8 cellular contexts compared by ENCODE assay signal in genomic region chr9:6068983-6069382, GRCh38. TPM values are rescaled to one million over a fixed set of nuclear protein-coding genes. Genes with fewer than 3 reads are reported as not detected.
DNase-seq lines count a peak whose midpoint lies in the region; ATAC-seq and TF ChIP-seq lines count a peak whose summit lies in the region.

No MANE protein-coding gene starts in this region.

- H3K36me3 Mint-ChIP-seq in CD14-positive monocyte, result no peaks in the 10 kb centered on the region
- H3K36me3 Mint-ChIP-seq in activated T-helper 17 cell treated with anti-CD3 and anti-CD28 coated beads, Interleukin-2, amount 50 U/mL, for 72 hours (ENCODE audit: low read depth), result no peaks in the 10 kb centered on the region

- peaks cover 0 to 12% (median 8%) of the 10 kb centered on the region in 7 donors for H3K9me3 Mint-ChIP-seq in CD14-positive monocyte
- peaks cover 8% of the 10 kb centered on the region for H3K9me3 Mint-ChIP-seq in activated T-helper 17 cell treated with anti-CD3 and anti-CD28 coated beads, Interleukin-2, amount 50 U/mL, for 72 hours

- peak overlapping the region in 1 of 2 donors; percentile 64 for H3K4me3 Mint-ChIP-seq in CD14-positive monocyte
- H3K4me3 Mint-ChIP-seq in activated T-helper 17 cell treated with anti-CD3 and anti-CD28 coated beads, Interleukin-2, amount 50 U/mL, for 72 hours, result peak overlapping the region; percentile 64

- peak overlapping the region; percentile 68 to 89 (median 82) for H3K27ac Mint-ChIP-seq in CD14-positive monocyte
- peak overlapping the region; percentile 85 for H3K27ac Mint-ChIP-seq in activated T-helper 17 cell treated with anti-CD3 and anti-CD28 coated beads, Interleukin-2, amount 50 U/mL, for 72 hours

- intact Hi-C loops in CD14-positive monocyte (cut with micrococcal nuclease), result no loop called here

- TF ChIP-seq CTCF in CD14-positive monocyte (IDR thresholded peaks at IDR 0.05), result no peak

- H3K27me3 Mint-ChIP-seq in CD14-positive monocyte (ENCODE audit: low read depth in 3 of 3), result peaks cover 2 to 4% (median 3%) of the 10 kb centered on the region in 3 donors
- H3K27me3 Mint-ChIP-seq in activated T-helper 17 cell treated with anti-CD3 and anti-CD28 coated beads, Interleukin-2, amount 50 U/mL, for 72 hours, result no peaks in the 10 kb centered on the region

- peaks cover 31% of the 10 kb centered on the region for H3K4me1 Mint-ChIP-seq in CD14-positive monocyte
- H3K4me1 Mint-ChIP-seq in activated T-helper 17 cell treated with anti-CD3 and anti-CD28 coated beads, Interleukin-2, amount 50 U/mL, for 72 hours, result peaks cover 7% of the 10 kb centered on the region

- ATAC-seq in GM19395 (IDR thresholded peaks at IDR 0.05; ENCODE audit: unreplicated experiment) (peak; percentile 92), HG03354 (IDR thresholded peaks at IDR 0.05; ENCODE audit: poor library complexity, severe bottlenecking, unreplicated experiment) (peak; percentile 99)
- peak; percentile 86 for ATAC-seq in activated T-helper 17 cell treated with anti-CD3 and anti-CD28 coated beads, Interleukin-2, amount 50 U/mL, for 72 hours (replicated peaks)

- no peak for DNase-seq in CD14-positive monocyte (ENCODE audit: low spot score)
- no peak for DNase-seq in NCI-H1417 (lab: John Stamatoyannopoulos, UW)
- no peak for DNase-seq in NCI-H2196 treated with DMSO at 0.1 percent for 48 hours (lab: John Stamatoyannopoulos, UW; ENCODE audit: unreplicated experiment)
- no peak for DNase-seq in NCI-H748 (lab: John Stamatoyannopoulos, UW; ENCODE audit: unreplicated experiment)
- DNase-seq in H4 (ENCODE audit: low spot score), result no peak

RNA-seq across cellular contexts. Expression of gene RANBP6, which starts 53.6 kb away (rescaled TPM):
- 10 to 100 TPM; 15.7 to 16.0 TPM for polyA plus RNA-seq in CD14-positive monocyte
- 10 to 100 TPM; 14.6 to 22.7 TPM for total RNA-seq in activated T-helper 17 cell treated with anti-CD3 and anti-CD28 coated beads, Interleukin-2, amount 50 U/mL, for 72 hours
- total RNA-seq in H4 (2014; rRNA removed; shearing (Covaris generic)), result 12.9 and 17.4 TPM in 2 replicates
